ENCODE assay signal across 14 cellular contexts in the genomic region with DNA sequence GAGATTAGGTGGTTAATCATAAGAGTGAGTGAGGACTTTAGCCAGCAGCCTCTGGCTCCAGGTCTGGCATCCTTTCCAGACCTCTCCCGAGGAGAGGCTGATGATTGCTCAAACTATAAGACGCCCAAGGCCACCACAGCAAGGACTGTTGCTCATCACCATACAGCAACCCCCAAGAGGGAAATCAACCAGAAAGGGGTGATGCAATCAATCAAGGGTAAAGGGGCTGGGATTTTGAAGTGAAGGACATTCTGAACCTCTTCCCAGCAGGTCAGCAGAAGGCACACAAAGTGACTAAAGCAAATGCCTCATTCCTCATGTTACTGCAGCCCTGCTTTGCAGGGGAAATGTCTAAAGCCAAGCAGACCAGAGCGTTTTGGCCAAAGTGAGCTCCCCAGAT.
DNase-seq lines count a peak whose midpoint lies in the region; ATAC-seq and TF ChIP-seq lines count a peak whose summit lies in the region.
"Had no signal": no experiment of that assay in that cellular context is flagged by ENCODE, and none has a peak within 500 bp of the region (broad histone marks: within the 10 kb centered on the region; RNA-seq: fewer than 3 reads in every experiment).

No MANE protein-coding gene starts in this region.

- no peaks in the 10 kb centered on the region for H3K4me1 ChIP-seq in sigmoid colon
- peaks cover 0 to 5% (median 2%) of the 10 kb centered on the region in 4 donors for H3K4me1 ChIP-seq in transverse colon

- DNase-seq in MV-4-11 (lab: John Stamatoyannopoulos, UW) (peak; percentile 68), epithelial cell of proximal tubule (ENCODE audit: low read depth) (peak; percentile 48), islet precursor cell (peak; percentile 4), sigmoid colon (peak; percentile 80), NCI-H1105 treated with DMSO at 0.1 percent for 48 hours (lab: John Stamatoyannopoulos, UW) (no peak), transverse colon (no peak)
- DNase-seq: C1 segment of cervical spinal cord, GOT3, NCI-H1092, NCI-H1694 treated with DMSO at 0.1 percent for 48 hours, NCI-H345 had no signal

- TF ChIP-seq POLR2A in sigmoid colon (IDR thresholded peaks at IDR 0.05) (no peak), transverse colon (IDR thresholded peaks at IDR 0.05) (no peak)

- TF ChIP-seq CTCF in epithelial cell of proximal tubule (conservative IDR thresholded peaks at IDR 0.05; ENCODE audit: low read depth, low read length): no peak
- TF ChIP-seq CTCF in sigmoid colon (IDR thresholded peaks at IDR 0.05): no peak
- TF ChIP-seq CTCF in transverse colon (IDR thresholded peaks at IDR 0.05): no peak

- H3K36me3 ChIP-seq in sigmoid colon (no peaks in the 10 kb centered on the region), transverse colon (no peaks in the 10 kb centered on the region)

- ATAC-seq in HG02885 (IDR thresholded peaks at IDR 0.05; ENCODE audit: poor library complexity, unreplicated experiment) (no peak), GM18517 (IDR thresholded peaks at IDR 0.05; ENCODE audit: unreplicated experiment) (no peak)
- ATAC-seq: K562 had no signal

- in situ Hi-C loops in transverse colon (cut with MboI; ENCODE audit: low pct_ligation_motif_present in 1 of 4, low pct_unique_long_range_greater_than_20kb in 1 of 4, low sequenced_read_pairs in 3 of 4): loop anchor here in 1 of 4 donors (25.0 kb wide), 1 partner anchor 489 kb away; no protein-coding TSS in a partner anchor

- H3K4me3 ChIP-seq in epithelial cell of proximal tubule (ENCODE audit: low read depth, low read length) (no peak overlapping the region), sigmoid colon (no peak overlapping the region), transverse colon (no peak overlapping the region)
- H3K4me3 ChIP-seq: K562 had no signal

- 66 to 78% methylated on average over 3 of the region's 3 CpGs for WGBS in sigmoid colon, 2 donors
- 74% methylated on average over 3 of the region's 3 CpGs; no CpG with 5 or more reads in 1 of the 2 donors for WGBS in transverse colon (ENCODE audit: low coverage in 1 of 2), 2 donors

- H3K27ac ChIP-seq in sigmoid colon (no peak overlapping the region), transverse colon (no peak overlapping the region)

- TF ChIP-seq EP300 in sigmoid colon (IDR thresholded peaks at IDR 0.05): no peak
- TF ChIP-seq EP300 in transverse colon (IDR thresholded peaks at IDR 0.05; ENCODE audit: low read depth): no peak

- no peaks in the 10 kb centered on the region for H3K27me3 ChIP-seq in sigmoid colon
- no peaks in the 10 kb centered on the region for H3K27me3 ChIP-seq in transverse colon

- intact Hi-C loops in sigmoid colon (cut with DNase I) (no loop called here), transverse colon (cut with DNase I; ENCODE audit: low total_unique reads) (no loop called here)

- H3K9me3 ChIP-seq in sigmoid colon: no peaks in the 10 kb centered on the region
- H3K9me3 ChIP-seq in transverse colon: no peaks in the 10 kb centered on the region

Comparison
In these comparisons a context has a peak if more than half of its experiments do, and no peak if none do; other contexts are left out.
1. DNase-seq: peak in MV-4-11 (single experiment), epithelial cell of proximal tubule (single experiment), islet precursor cell (single experiment) and sigmoid colon (single experiment); none in NCI-H1105 treated with DMSO at 0.1 percent for 48 hours (single experiment) and transverse colon (single experiment).